21 cellular contexts compared by ENCODE assay signal in the genomic region with DNA sequence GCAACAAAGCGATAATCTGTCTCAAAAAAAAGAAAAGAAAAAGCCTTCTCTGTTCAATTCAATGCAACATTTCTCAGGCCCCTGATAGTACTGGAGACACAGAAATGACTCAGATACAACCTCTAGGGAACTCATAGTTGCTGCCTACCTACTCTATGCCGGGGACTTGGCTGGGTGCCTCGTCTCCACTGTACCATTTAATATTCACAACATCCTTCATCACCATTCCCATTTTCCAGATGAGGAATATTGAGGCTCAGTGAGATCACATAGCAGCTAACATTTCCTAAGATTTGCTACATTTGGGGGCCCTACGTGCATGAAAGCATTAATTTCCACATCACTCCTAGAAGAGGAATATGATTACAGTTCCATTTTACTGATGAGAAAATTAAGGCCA. TPM values are rescaled to one million over a fixed set of nuclear protein-coding genes. Genes with fewer than 3 reads are reported as not detected.
DNase-seq lines count a peak whose midpoint lies in the region; ATAC-seq and TF ChIP-seq lines count a peak whose summit lies in the region.
"Had no signal": no experiment of that assay in that cellular context is flagged by ENCODE, and none has a peak within 500 bp of the region (broad histone marks: within the 10 kb centered on the region; RNA-seq: fewer than 3 reads in every experiment).

No MANE protein-coding gene starts in this region.

- H3K27ac Mint-ChIP-seq in activated CD8-positive, alpha-beta T cell treated with anti-CD3 and anti-CD28 coated beads for 36 hours, result peak overlapping the region; percentile 7
- H3K27ac Mint-ChIP-seq in activated CD8-positive, alpha-beta T cell treated with anti-CD3 and anti-CD28 coated beads, Interleukin-2, amount 10 ng/mL, durations not matched to agents 7 days and 5 days, result no peak overlapping the region
- H3K27ac Mint-ChIP-seq in chondrocyte (ENCODE audit: unreplicated experiment) (peak overlapping the region; percentile 25), neural crest cell (ENCODE audit: unreplicated experiment) (peak overlapping the region; percentile 62)
- H3K27ac Mint-ChIP-seq in activated T-helper 2 cell treated with anti-CD3 and anti-CD28 coated beads, Interferon-gamma antibody, Interleukin-2, Interleukin-4, amounts not matched to agents 10 μg/mL and 5 μg/mL and 100 μg/mL, durations not matched to agents 14 hours and 24 hours and 36 hours, result no peak overlapping the region
- H3K27ac Mint-ChIP-seq: activated T-helper 1 cell treated with anti-CD3 and anti-CD28 coated beads, Interleukin-12 subunit alpha, Interleukin-12 subunit beta, Interleukin-2, Interleukin-4 antibody, amounts not matched to agents 30 ng/mL and 10 ng/mL and 1 ng/mL, durations not matched to agents 14 hours and 24 hours and 36 hours; CD14-positive monocyte had no signal

- H3K4me3 Mint-ChIP-seq in activated CD8-positive, alpha-beta T cell treated with anti-CD3 and anti-CD28 coated beads for 36 hours, result no peak overlapping the region
- no peak overlapping the region for H3K4me3 Mint-ChIP-seq in activated CD8-positive, alpha-beta T cell treated with anti-CD3 and anti-CD28 coated beads, Interleukin-2, amount 10 ng/mL, durations not matched to agents 7 days and 5 days
- H3K4me3 Mint-ChIP-seq in chondrocyte (ENCODE audit: unreplicated experiment), result no peak overlapping the region
- peak overlapping the region; percentile 55 for H3K4me3 Mint-ChIP-seq in neural crest cell
- H3K4me3 Mint-ChIP-seq in activated T-helper 2 cell treated with anti-CD3 and anti-CD28 coated beads, Interferon-gamma antibody, Interleukin-2, Interleukin-4, amounts not matched to agents 10 μg/mL and 5 μg/mL and 100 μg/mL, durations not matched to agents 14 hours and 24 hours and 36 hours (ENCODE audit: low read depth), result no peak overlapping the region
- H3K4me3 Mint-ChIP-seq: activated T-helper 1 cell treated with anti-CD3 and anti-CD28 coated beads, Interleukin-12 subunit alpha, Interleukin-12 subunit beta, Interleukin-2, Interleukin-4 antibody, amounts not matched to agents 30 ng/mL and 10 ng/mL and 1 ng/mL, durations not matched to agents 14 hours and 24 hours and 36 hours; CD14-positive monocyte had no signal

- no peaks in the 10 kb centered on the region for H3K27me3 Mint-ChIP-seq in activated CD8-positive, alpha-beta T cell treated with anti-CD3 and anti-CD28 coated beads for 36 hours
- no peaks in the 10 kb centered on the region for H3K27me3 Mint-ChIP-seq in activated CD8-positive, alpha-beta T cell treated with anti-CD3 and anti-CD28 coated beads, Interleukin-2, amount 10 ng/mL, durations not matched to agents 7 days and 5 days (ENCODE audit: low read depth)
- H3K27me3 Mint-ChIP-seq in chondrocyte (ENCODE audit: low read depth) (no peaks in the 10 kb centered on the region), neural crest cell (ENCODE audit: low read depth) (peaks cover 6% of the 10 kb centered on the region)
- H3K27me3 Mint-ChIP-seq in activated T-helper 2 cell treated with anti-CD3 and anti-CD28 coated beads, Interferon-gamma antibody, Interleukin-2, Interleukin-4, amounts not matched to agents 10 μg/mL and 5 μg/mL and 100 μg/mL, durations not matched to agents 14 hours and 24 hours and 36 hours (ENCODE audit: low read depth), result no peaks in the 10 kb centered on the region

- intact Hi-C loops in activated CD8-positive, alpha-beta T cell treated with anti-CD3 and anti-CD28 coated beads for 36 hours (cut with micrococcal nuclease), result loop anchor here (5.0 kb wide), 1 partner anchor 35 kb away; no protein-coding TSS in a partner anchor
- intact Hi-C loops in activated T-helper 2 cell treated with anti-CD3 and anti-CD28 coated beads, Interferon-gamma antibody, Interleukin-2, Interleukin-4, amounts not matched to agents 10 μg/mL and 5 μg/mL and 100 μg/mL, durations not matched to agents 14 hours and 24 hours and 36 hours (cut with micrococcal nuclease), result no loop called here

- DNase-seq in activated CD8-positive, alpha-beta T cell treated with anti-CD3 and anti-CD28 coated beads for 36 hours, result no peak
- no peak for DNase-seq in activated CD8-positive, alpha-beta T cell treated with anti-CD3 and anti-CD28 coated beads, Interleukin-2, amount 10 ng/mL, durations not matched to agents 7 days and 5 days
- DNase-seq in M059J (ENCODE audit: low read depth) (peak; percentile 48), chondrocyte (ENCODE audit: low spot score) (no peak), neural crest cell (ENCODE audit: low read depth, low spot score) (no peak), kidney glomerular epithelial cell (lab: John Stamatoyannopoulos, UW) (no peak)
- no peak for DNase-seq in activated T-helper 2 cell treated with anti-CD3 and anti-CD28 coated beads, Interferon-gamma antibody, Interleukin-2, Interleukin-4, amounts not matched to agents 10 μg/mL and 5 μg/mL and 100 μg/mL, durations not matched to agents 14 hours and 24 hours and 36 hours (ENCODE audit: low spot score)
- DNase-seq: activated CD4-positive, alpha-beta T cell treated with anti-CD3 and anti-CD28 coated beads, Interleukin-2, amount 50 U/mL, for 1 hour; DMS79 treated with DMSO at 0.1 percent for 48 hours; gastrocnemius medialis; left colon; MG63; NCI-H2227 treated with DMSO at 0.1 percent for 48 hours; retina; stomach; upper lobe of right lung had no signal

- H3K36me3 Mint-ChIP-seq in activated CD8-positive, alpha-beta T cell treated with anti-CD3 and anti-CD28 coated beads for 36 hours (ENCODE audit: low read depth), result no peaks in the 10 kb centered on the region
- H3K36me3 Mint-ChIP-seq in activated CD8-positive, alpha-beta T cell treated with anti-CD3 and anti-CD28 coated beads, Interleukin-2, amount 10 ng/mL, durations not matched to agents 7 days and 5 days (ENCODE audit: low read depth), result no peaks in the 10 kb centered on the region
- H3K36me3 Mint-ChIP-seq in chondrocyte (ENCODE audit: low read depth) (no peaks in the 10 kb centered on the region), neural crest cell (ENCODE audit: low read depth) (no peaks in the 10 kb centered on the region)
- no peaks in the 10 kb centered on the region for H3K36me3 Mint-ChIP-seq in activated T-helper 2 cell treated with anti-CD3 and anti-CD28 coated beads, Interferon-gamma antibody, Interleukin-2, Interleukin-4, amounts not matched to agents 10 μg/mL and 5 μg/mL and 100 μg/mL, durations not matched to agents 14 hours and 24 hours and 36 hours (ENCODE audit: low read depth)

- TF ChIP-seq CTCF in activated CD8-positive, alpha-beta T cell treated with anti-CD3 and anti-CD28 coated beads for 36 hours (IDR thresholded peaks at IDR 0.05), result no peak
- TF ChIP-seq CTCF in chondrocyte (IDR thresholded peaks at IDR 0.05) (no peak), neural crest cell (conservative IDR thresholded peaks at IDR 0.05) (no peak)

- CTCF ChIA-PET in activated CD8-positive, alpha-beta T cell treated with anti-CD3 and anti-CD28 coated beads for 36 hours (lab: Charles Lee), result interaction anchor here (0.6 to 1.0 kb wide), 2 partner anchors 12 to 42 kb away, joined by 3 read pairs; no protein-coding TSS in a partner anchor
- CTCF ChIA-PET in activated CD8-positive, alpha-beta T cell treated with anti-CD3 and anti-CD28 coated beads, Interleukin-2, amount 10 ng/mL, durations not matched to agents 7 days and 5 days (lab: Charles Lee), result interaction anchor here (1.8 kb wide), 1 partner anchor 8 kb away, joined by 8 read pairs; no protein-coding TSS in a partner anchor

- POLR2A ChIA-PET in activated CD8-positive, alpha-beta T cell treated with anti-CD3 and anti-CD28 coated beads for 36 hours (lab: Charles Lee), result interaction anchor here (0.7 to 1.5 kb wide), 2 partner anchors 20 to 50 kb away, joined by 3 read pairs; no protein-coding TSS in a partner anchor
- POLR2A ChIA-PET in activated CD8-positive, alpha-beta T cell treated with anti-CD3 and anti-CD28 coated beads, Interleukin-2, amount 10 ng/mL, durations not matched to agents 7 days and 5 days (lab: Charles Lee), result no interaction called here

- no peaks in the 10 kb centered on the region for H3K9me3 Mint-ChIP-seq in activated CD8-positive, alpha-beta T cell treated with anti-CD3 and anti-CD28 coated beads for 36 hours
- no peaks in the 10 kb centered on the region for H3K9me3 Mint-ChIP-seq in activated CD8-positive, alpha-beta T cell treated with anti-CD3 and anti-CD28 coated beads, Interleukin-2, amount 10 ng/mL, durations not matched to agents 7 days and 5 days (ENCODE audit: insufficient read depth)
- H3K9me3 Mint-ChIP-seq in chondrocyte (ENCODE audit: low read depth) (no peaks in the 10 kb centered on the region), neural crest cell (no peaks in the 10 kb centered on the region)
- no peaks in the 10 kb centered on the region for H3K9me3 Mint-ChIP-seq in activated T-helper 2 cell treated with anti-CD3 and anti-CD28 coated beads, Interferon-gamma antibody, Interleukin-2, Interleukin-4, amounts not matched to agents 10 μg/mL and 5 μg/mL and 100 μg/mL, durations not matched to agents 14 hours and 24 hours and 36 hours
- H3K9me3 Mint-ChIP-seq: activated T-helper 1 cell treated with anti-CD3 and anti-CD28 coated beads, Interleukin-12 subunit alpha, Interleukin-12 subunit beta, Interleukin-2, Interleukin-4 antibody, amounts not matched to agents 30 ng/mL and 10 ng/mL and 1 ng/mL, durations not matched to agents 14 hours and 24 hours and 36 hours; CD14-positive monocyte had no signal

- no peak for ATAC-seq in activated CD8-positive, alpha-beta T cell treated with anti-CD3 and anti-CD28 coated beads for 36 hours
- ATAC-seq in activated CD8-positive, alpha-beta T cell treated with anti-CD3 and anti-CD28 coated beads, Interleukin-2, amount 10 ng/mL, durations not matched to agents 7 days and 5 days, result no peak
- no peak for ATAC-seq in HG02840 (IDR thresholded peaks at IDR 0.05; ENCODE audit: low FRiP score, unreplicated experiment)
- ATAC-seq: A549, gastrocnemius medialis, left colon, Panc1, upper lobe of right lung had no signal

- peaks cover 47% of the 10 kb centered on the region for H3K4me1 Mint-ChIP-seq in activated CD8-positive, alpha-beta T cell treated with anti-CD3 and anti-CD28 coated beads for 36 hours (ENCODE audit: low read depth)
- peaks cover 43% of the 10 kb centered on the region for H3K4me1 Mint-ChIP-seq in activated CD8-positive, alpha-beta T cell treated with anti-CD3 and anti-CD28 coated beads, Interleukin-2, amount 10 ng/mL, durations not matched to agents 7 days and 5 days (ENCODE audit: low read depth)
- H3K4me1 Mint-ChIP-seq in chondrocyte (ENCODE audit: low read depth) (peaks cover 24% of the 10 kb centered on the region), neural crest cell (peaks cover 41% of the 10 kb centered on the region)
- peaks cover 23% of the 10 kb centered on the region for H3K4me1 Mint-ChIP-seq in activated T-helper 2 cell treated with anti-CD3 and anti-CD28 coated beads, Interferon-gamma antibody, Interleukin-2, Interleukin-4, amounts not matched to agents 10 μg/mL and 5 μg/mL and 100 μg/mL, durations not matched to agents 14 hours and 24 hours and 36 hours (ENCODE audit: low read depth)

RNA-seq across cellular contexts. Expression of gene NOL4L, which starts 7.5 kb away (rescaled TPM):
- total RNA-seq in activated CD8-positive, alpha-beta T cell treated with anti-CD3 and anti-CD28 coated beads for 36 hours, result 10 to 100 TPM; 23.3 to 23.9 TPM
- 10 to 100 TPM; 22.2 to 24.5 TPM for total RNA-seq in activated CD8-positive, alpha-beta T cell treated with anti-CD3 and anti-CD28 coated beads, Interleukin-2, amount 10 ng/mL, durations not matched to agents 7 days and 5 days
- 10.3 and 14.2 TPM in 2 replicates for total RNA-seq in M059J (2014; rRNA removed; shearing (Covaris generic))
- total RNA-seq in chondrocyte (37.7 to 42.7 TPM (median 40.0 TPM) in 3 replicates), neural crest cell (52.3 and 53.6 TPM in 2 replicates)
- 13.2 and 14.2 TPM in 2 replicates for total RNA-seq in activated T-helper 2 cell treated with anti-CD3 and anti-CD28 coated beads, Interferon-gamma antibody, Interleukin-2, Interleukin-4, amounts not matched to agents 10 μg/mL and 5 μg/mL and 100 μg/mL, durations not matched to agents 14 hours and 24 hours and 36 hours

Comparison
In these comparisons a context has a peak if more than half of its experiments do, and no peak if none do; other contexts are left out.
1. H3K27ac Mint-ChIP-seq: peak in activated CD8-positive, alpha-beta T cell treated with anti-CD3 and anti-CD28 coated beads for 36 hours (single experiment), chondrocyte (single experiment) and neural crest cell (single experiment); none in activated CD8-positive, alpha-beta T cell treated with anti-CD3 and anti-CD28 coated beads, Interleukin-2, amount 10 ng/mL, durations not matched to agents 7 days and 5 days (single experiment) and activated T-helper 2 cell treated with anti-CD3 and anti-CD28 coated beads, Interferon-gamma antibody, Interleukin-2, Interleukin-4, amounts not matched to agents 10 μg/mL and 5 μg/mL and 100 μg/mL, durations not matched to agents 14 hours and 24 hours and 36 hours (single experiment).